In genomic region chr22:31291716-31292644, GRCh38 we compare ENCODE assay signal across 1 cellular context.
TF ChIP-seq lines count a peak whose summit lies in the region.

PIK3IP1 (minus strand) TSS chr22:31292488; CDS start chr22:31292344, 144 bp downstream.

TF ChIP-seq in HEK293, 187 proteins besides CTCF, POLR2A, EP300 and RAD21 (continued from another document):
- peak; percentile 17 for TF ChIP-seq ZBTB26 (tag by site-specific recombination; optimal IDR thresholded peaks at IDR 0.05)
- TF ChIP-seq ELK4 (IDR thresholded peaks at IDR 0.05; ENCODE audit: borderline replicate concordance, low read depth, low read length), result no peak
- TF ChIP-seq PRDM1 (tag by site-specific recombination; IDR thresholded peaks at IDR 0.05), result peak; percentile 81
- peak; percentile 82 for TF ChIP-seq ZBTB20 (tag by site-specific recombination; IDR thresholded peaks at IDR 0.05)
- peak; percentile 97 for TF ChIP-seq ZNF341 (tag by site-specific recombination; IDR thresholded peaks at IDR 0.05; ENCODE audit: low read depth)
- TF ChIP-seq ZNF561 (tag by site-specific recombination; IDR thresholded peaks at IDR 0.05; ENCODE audit: borderline replicate concordance), result peak; percentile 80; the same call in 1 of the 2 replicates
- TF ChIP-seq ZBTB48 (tag by site-specific recombination; IDR thresholded peaks at IDR 0.05), result peak; percentile 75; the same call in 1 of the 2 replicates
- no peak for TF ChIP-seq ZNF645 (tag by site-specific recombination; IDR thresholded peaks at IDR 0.05)
- peak; percentile 74 for TF ChIP-seq ZNF121 (tag by site-specific recombination; IDR thresholded peaks at IDR 0.05)
- no peak for TF ChIP-seq ZNF629 (tag by site-specific recombination; IDR thresholded peaks at IDR 0.05)
- no peak for TF ChIP-seq ZNF404 (tag by site-specific recombination; IDR thresholded peaks at IDR 0.05)
- TF ChIP-seq ZNF24 (tag by site-specific recombination; IDR thresholded peaks at IDR 0.05), result 0 out of 2 replicates have a peak, but pooled peaks have one; percentile 22
- TF ChIP-seq ZNF707 (tag by site-specific recombination; IDR thresholded peaks at IDR 0.05), result no peak
- no peak for TF ChIP-seq ZNF426 (tag by site-specific recombination; IDR thresholded peaks at IDR 0.05)
- TF ChIP-seq HIC1 (tag by site-specific recombination; IDR thresholded peaks at IDR 0.05), result no peak
- TF ChIP-seq SP7 (tag by site-specific recombination; IDR thresholded peaks at IDR 0.05), result no peak; the same call in 1 of the 2 replicates
- peak; percentile 87 for TF ChIP-seq IKZF3 (tag by site-specific recombination; IDR thresholded peaks at IDR 0.05)
- TF ChIP-seq ZNF704 (tag by site-specific recombination; IDR thresholded peaks at IDR 0.05), result no peak
- no peak for TF ChIP-seq ZNF148 (tag by site-specific recombination; IDR thresholded peaks at IDR 0.05; ENCODE audit: borderline replicate concordance)
- TF ChIP-seq ZNF768 (tag by site-specific recombination; IDR thresholded peaks at IDR 0.05), result peak; percentile 40; the same call in 1 of the 2 replicates
- no peak for TF ChIP-seq ZFHX2 (tag by site-specific recombination; conservative IDR thresholded peaks at IDR 0.05)
- no peak for TF ChIP-seq ZNF114 (tag by site-specific recombination; IDR thresholded peaks at IDR 0.05)
- peak; percentile 59; the same call in 1 of the 2 replicates for TF ChIP-seq PRDM10 (tag by site-specific recombination; IDR thresholded peaks at IDR 0.05)
- peak; percentile 33 for TF ChIP-seq SP2 (tag by site-specific recombination; IDR thresholded peaks at IDR 0.05)
- no peak for TF ChIP-seq ZBTB49 (tag by site-specific recombination; IDR thresholded peaks at IDR 0.05; ENCODE audit: low read depth)
- no peak for TF ChIP-seq ZNF211 (tag by site-specific recombination; IDR thresholded peaks at IDR 0.05; ENCODE audit: low read depth)
- TF ChIP-seq ZNF76 (tag by site-specific recombination; IDR thresholded peaks at IDR 0.05; ENCODE audit: borderline replicate concordance, low read depth), result peak; percentile 59; the same call in 1 of the 2 replicates
- TF ChIP-seq ZSCAN30 (tag by site-specific recombination; IDR thresholded peaks at IDR 0.05), result peak; percentile 86
- TF ChIP-seq GLIS1 (tag by site-specific recombination; IDR thresholded peaks at IDR 0.05), result peak; percentile 53
- peak; percentile 48 for TF ChIP-seq ZXDB (tag by site-specific recombination; IDR thresholded peaks at IDR 0.05)
- peak; percentile 95 for TF ChIP-seq ZNF660 (tag by site-specific recombination; IDR thresholded peaks at IDR 0.05)
- TF ChIP-seq ZBTB17 (tag by site-specific recombination; IDR thresholded peaks at IDR 0.05), result peak; percentile 84
- no peak for TF ChIP-seq ZBTB8A (tag by site-specific recombination; IDR thresholded peaks at IDR 0.05)
- no peak for TF ChIP-seq ZNF610 (tag by site-specific recombination; IDR thresholded peaks at IDR 0.05; ENCODE audit: borderline replicate concordance)
- no peak for TF ChIP-seq GLI4 (tag by site-specific recombination; IDR thresholded peaks at IDR 0.05)
- TF ChIP-seq ZEB2 (tag by site-specific recombination; IDR thresholded peaks at IDR 0.05), result peak; percentile 27; the same call in 1 of the 2 replicates
- no peak for TF ChIP-seq PBX3 (CRISPR knock-in tag; IDR thresholded peaks at IDR 0.05)
- peak; percentile 84 for TF ChIP-seq TRIM28 (IDR thresholded peaks at IDR 0.05; ENCODE audit: borderline replicate concordance, low read length)
- peak; percentile 99 for TF ChIP-seq ZNF600 (tag by site-specific recombination; IDR thresholded peaks at IDR 0.05)
